In the genomic region with DNA sequence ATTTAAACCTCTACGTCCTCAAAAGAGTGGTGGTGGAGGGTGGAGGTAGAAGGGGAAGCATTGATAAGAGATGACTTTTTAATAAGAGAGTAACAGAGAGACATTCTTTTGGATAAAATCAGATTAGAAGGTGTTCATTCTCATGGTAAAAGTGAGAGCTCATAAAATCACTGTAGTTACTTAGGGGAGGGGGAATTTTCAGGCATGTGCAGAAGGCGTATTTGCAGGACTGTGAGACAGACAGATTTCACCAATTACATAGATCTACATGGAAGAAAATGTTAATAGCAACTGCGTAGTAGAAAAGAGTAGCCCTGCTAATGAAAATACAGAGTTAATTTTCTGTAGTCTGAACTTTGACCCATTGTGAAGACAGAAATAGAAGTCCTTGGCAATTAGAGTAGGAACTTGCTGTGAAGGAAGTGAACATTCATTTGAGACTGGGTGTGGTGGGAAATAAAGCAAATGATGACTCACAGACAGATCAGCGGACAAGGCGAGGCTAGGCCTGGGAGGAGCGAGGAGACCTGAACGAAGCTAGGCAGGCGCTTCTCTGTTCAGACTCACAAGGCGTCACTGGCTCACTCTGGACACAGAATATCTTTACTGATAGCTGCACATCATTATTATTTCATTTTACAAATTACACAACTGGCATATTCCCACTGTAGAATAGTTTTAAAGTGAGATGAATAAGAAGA, we compare ENCODE assay signal across 8 cellular contexts. TPM values are rescaled to one million over a fixed set of nuclear protein-coding genes. Genes with fewer than 3 reads are reported as not detected.
DNase-seq lines count a peak whose midpoint lies in the region; ATAC-seq and TF ChIP-seq lines count a peak whose summit lies in the region.

No MANE protein-coding gene starts in this region.

- H3K36me3 ChIP-seq in MG63 = no peaks in the 10 kb centered on the region

- POLR2A ChIA-PET in CD4-positive, alpha-beta T cell (lab: Charles Lee) = interaction anchor here (1.1 to 2.0 kb wide), 3 partner anchors 9 to 123 kb away, joined by 4 to 6 read pairs (median 5); no protein-coding TSS in a partner anchor

- no peaks in the 10 kb centered on the region for H3K36me3 Mint-ChIP-seq in CD4-positive, alpha-beta T cell (ENCODE audit: low read depth)
- H3K36me3 Mint-ChIP-seq in activated T-helper 1 cell treated with anti-CD3 and anti-CD28 coated beads, Interleukin-12 subunit alpha, Interleukin-12 subunit beta, Interleukin-2, Interleukin-4 antibody, amounts not matched to agents 30 ng/mL and 10 ng/mL and 1 ng/mL, durations not matched to agents 14 hours and 24 hours and 36 hours (ENCODE audit: low read depth) = peaks cover 2% of the 10 kb centered on the region

- DNase-seq in CD4-positive, alpha-beta T cell = peak in 8 of 10 experiments; percentile 32 to 55 (median 42)
- peak; percentile 78 for DNase-seq in MG63
- DNase-seq in activated T-helper 1 cell treated with anti-CD3 and anti-CD28 coated beads, Interleukin-12 subunit alpha, Interleukin-12 subunit beta, Interleukin-2, Interleukin-4 antibody, amounts not matched to agents 30 ng/mL and 10 ng/mL and 1 ng/mL, durations not matched to agents 14 hours and 24 hours and 36 hours (ENCODE audit: low spot score) = peak; percentile 46
- DNase-seq in glomerular visceral epithelial cell (ENCODE audit: extremely low spot score) = peak; percentile 60
- DNase-seq in skeletal muscle cell (ENCODE audit: low read depth) = peak; percentile 79
- no peak for DNase-seq in NCI-H1694 treated with DMSO at 0.1 percent for 48 hours (lab: John Stamatoyannopoulos, UW)
- DNase-seq in ecto neural progenitor cell (ENCODE audit: low spot score) = no peak

- H3K4me3 ChIP-seq in MG63 = no peak overlapping the region
- H3K4me3 ChIP-seq in skeletal muscle cell (ENCODE audit: low read depth, low read length) = no peak overlapping the region

- CTCF ChIA-PET in CD4-positive, alpha-beta T cell (lab: Charles Lee) = interaction anchor here (1.3 to 1.5 kb wide), 2 partner anchors 10 to 155 kb away, joined by 3 to 5 read pairs; no protein-coding TSS in a partner anchor

- ATAC-seq in CD4-positive, alpha-beta T cell (ENCODE audit: poor library complexity) = peak; percentile 97
- no peak for ATAC-seq in HG03432 (IDR thresholded peaks at IDR 0.05; ENCODE audit: unreplicated experiment)

- no peaks in the 10 kb centered on the region for H3K27me3 Mint-ChIP-seq in CD4-positive, alpha-beta T cell
- no peaks in the 10 kb centered on the region for H3K27me3 Mint-ChIP-seq in activated T-helper 1 cell treated with anti-CD3 and anti-CD28 coated beads, Interleukin-12 subunit alpha, Interleukin-12 subunit beta, Interleukin-2, Interleukin-4 antibody, amounts not matched to agents 30 ng/mL and 10 ng/mL and 1 ng/mL, durations not matched to agents 14 hours and 24 hours and 36 hours (ENCODE audit: insufficient read depth)

- no peaks in the 10 kb centered on the region for H3K9me3 ChIP-seq in CD4-positive, alpha-beta T cell (ENCODE audit: control insufficient read depth, low read length)
- H3K9me3 ChIP-seq in MG63 = no peaks in the 10 kb centered on the region

- peak overlapping the region; percentile 62 for H3K27ac Mint-ChIP-seq in CD4-positive, alpha-beta T cell
- peak overlapping the region; percentile 79 for H3K27ac Mint-ChIP-seq in activated T-helper 1 cell treated with anti-CD3 and anti-CD28 coated beads, Interleukin-12 subunit alpha, Interleukin-12 subunit beta, Interleukin-2, Interleukin-4 antibody, amounts not matched to agents 30 ng/mL and 10 ng/mL and 1 ng/mL, durations not matched to agents 14 hours and 24 hours and 36 hours

- no peak overlapping the region for H3K27ac ChIP-seq in CD4-positive, alpha-beta T cell (ENCODE audit: low read depth, low read length)

- H3K4me1 Mint-ChIP-seq in CD4-positive, alpha-beta T cell (ENCODE audit: low read depth) = peaks cover 60% of the 10 kb centered on the region
- peaks cover 51% of the 10 kb centered on the region for H3K4me1 Mint-ChIP-seq in activated T-helper 1 cell treated with anti-CD3 and anti-CD28 coated beads, Interleukin-12 subunit alpha, Interleukin-12 subunit beta, Interleukin-2, Interleukin-4 antibody, amounts not matched to agents 30 ng/mL and 10 ng/mL and 1 ng/mL, durations not matched to agents 14 hours and 24 hours and 36 hours (ENCODE audit: low read depth)

- H3K4me3 Mint-ChIP-seq in CD4-positive, alpha-beta T cell = peak overlapping the region; percentile 16
- peak overlapping the region; percentile 22 for H3K4me3 Mint-ChIP-seq in activated T-helper 1 cell treated with anti-CD3 and anti-CD28 coated beads, Interleukin-12 subunit alpha, Interleukin-12 subunit beta, Interleukin-2, Interleukin-4 antibody, amounts not matched to agents 30 ng/mL and 10 ng/mL and 1 ng/mL, durations not matched to agents 14 hours and 24 hours and 36 hours

- intact Hi-C loops in CD4-positive, alpha-beta T cell (cut with DNase I, micrococcal nuclease) = no loop called here
- intact Hi-C loops in activated T-helper 1 cell treated with anti-CD3 and anti-CD28 coated beads, Interleukin-12 subunit alpha, Interleukin-12 subunit beta, Interleukin-2, Interleukin-4 antibody, amounts not matched to agents 30 ng/mL and 10 ng/mL and 1 ng/mL, durations not matched to agents 14 hours and 24 hours and 36 hours (cut with micrococcal nuclease) = loop anchor here (2.0 kb wide), 1 partner anchor 23 kb away; no protein-coding TSS in a partner anchor

- H3K27me3 ChIP-seq in CD4-positive, alpha-beta T cell (ENCODE audit: control insufficient read depth, insufficient read depth, low read length) = no peaks in the 10 kb centered on the region
- H3K27me3 ChIP-seq in MG63 = no peaks in the 10 kb centered on the region

- no peaks in the 10 kb centered on the region for H3K9me3 Mint-ChIP-seq in CD4-positive, alpha-beta T cell
- H3K9me3 Mint-ChIP-seq in activated T-helper 1 cell treated with anti-CD3 and anti-CD28 coated beads, Interleukin-12 subunit alpha, Interleukin-12 subunit beta, Interleukin-2, Interleukin-4 antibody, amounts not matched to agents 30 ng/mL and 10 ng/mL and 1 ng/mL, durations not matched to agents 14 hours and 24 hours and 36 hours = no peaks in the 10 kb centered on the region

- TF ChIP-seq CTCF in CD4-positive, alpha-beta T cell (IDR thresholded peaks at IDR 0.05) = no peak

RNA-seq across cellular contexts. Expression of gene FAM9C, which starts 57.2 kb away (rescaled TPM):
- total RNA-seq in CD4-positive, alpha-beta T cell = not detected
- not detected in 2 replicates for total RNA-seq in MG63 (2014; rRNA removed; shearing (Covaris generic); ENCODE audit: low replicate concordance)
- 0.05 TPM in 2 replicates for total RNA-seq in activated T-helper 1 cell treated with anti-CD3 and anti-CD28 coated beads, Interleukin-12 subunit alpha, Interleukin-12 subunit beta, Interleukin-2, Interleukin-4 antibody, amounts not matched to agents 30 ng/mL and 10 ng/mL and 1 ng/mL, durations not matched to agents 14 hours and 24 hours and 36 hours

Comparison
In these comparisons a context has a peak if more than half of its experiments do, and no peak if none do; other contexts are left out.
1. DNase-seq: peak in CD4-positive, alpha-beta T cell (8 of 10), MG63 (single experiment), activated T-helper 1 cell treated with anti-CD3 and anti-CD28 coated beads, Interleukin-12 subunit alpha, Interleukin-12 subunit beta, Interleukin-2, Interleukin-4 antibody, amounts not matched to agents 30 ng/mL and 10 ng/mL and 1 ng/mL, durations not matched to agents 14 hours and 24 hours and 36 hours (single experiment), glomerular visceral epithelial cell (single experiment) and skeletal muscle cell (single experiment); none in NCI-H1694 treated with DMSO at 0.1 percent for 48 hours (single experiment) and ecto neural progenitor cell (single experiment).